ENCODE assay signal across 1 cellular context in genomic region chr2:240951045-240951594, GRCh38.
TF ChIP-seq lines count a peak whose summit lies in the region.

No MANE protein-coding gene starts in this region.

TF ChIP-seq in HepG2, 621 proteins besides CTCF, POLR2A, EP300 and RAD21:
- TF ChIP-seq IKZF1 (IDR thresholded peaks at IDR 0.05) (0 out of 2 replicates have a peak, but pooled peaks have one; percentile 10), NFRKB (IDR thresholded peaks at IDR 0.05) (0 out of 2 replicates have a peak, but pooled peaks have one; percentile 9), FOXM1 (CRISPR knock-in tag; IDR thresholded peaks at IDR 0.05) (no peak), POGK (CRISPR knock-in tag; conservative IDR thresholded peaks at IDR 0.05) (no peak), CREB1 (IDR thresholded peaks at IDR 0.05) (peak; percentile 27; the same call in 1 of the 2 replicates), CREB1 (CRISPR knock-in tag; IDR thresholded peaks at IDR 0.05) (no peak)
